Comparison of ENCODE assay signal across 15 cellular contexts in the genomic region with DNA sequence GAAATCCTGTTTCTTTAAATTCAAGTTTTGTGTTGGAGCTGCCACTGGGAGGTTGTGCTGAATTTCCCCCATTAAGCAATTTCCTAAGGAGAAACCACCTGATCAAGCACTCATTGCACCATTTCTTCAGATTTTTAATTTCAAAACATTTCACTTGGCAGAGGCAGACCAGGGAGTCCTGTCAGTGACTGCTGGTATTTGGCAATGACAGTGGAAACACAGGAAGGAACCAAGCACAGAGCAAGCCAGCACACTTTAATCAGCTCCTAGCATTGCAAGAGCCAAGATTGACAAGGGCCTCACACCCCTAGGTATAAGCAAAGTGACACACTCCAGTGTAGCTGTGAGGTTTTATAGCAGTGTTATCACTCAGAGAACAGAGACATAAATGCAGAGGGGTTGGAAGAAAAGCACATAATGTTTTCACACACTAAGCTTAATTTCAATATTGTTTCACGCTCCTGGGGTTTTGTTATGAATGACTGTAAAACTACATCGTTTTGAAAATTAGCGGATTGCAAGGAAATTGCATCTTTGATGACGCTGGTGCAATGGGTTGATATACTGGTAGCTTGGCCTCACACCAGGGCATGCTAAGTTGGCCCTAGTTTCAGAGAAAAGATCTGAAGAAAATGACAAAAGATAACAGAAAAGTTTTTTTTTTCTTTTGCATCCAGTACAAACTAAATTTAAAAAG.
DNase-seq lines count a peak whose midpoint lies in the region; ATAC-seq and TF ChIP-seq lines count a peak whose summit lies in the region.
"Had no signal": no experiment of that assay in that cellular context is flagged by ENCODE, and none has a peak within 500 bp of the region (broad histone marks: within the 10 kb centered on the region; RNA-seq: fewer than 3 reads in every experiment).

No MANE protein-coding gene starts in this region.

- peaks cover 12% of the 10 kb centered on the region for H3K4me1 ChIP-seq in lower lobe of right lung

- H3K27me3 ChIP-seq in lower lobe of right lung (ENCODE audit: low read depth): no peaks in the 10 kb centered on the region
- H3K27me3 ChIP-seq: BLaER1 treated with 17β-estradiol and CSF1 and Interleukin-3, amounts not matched to agents 10 nM and 100 nM; dorsolateral prefrontal cortex had no signal

- intact Hi-C loops in lower lobe of right lung (cut with DNase I): no loop called here

- no peaks in the 10 kb centered on the region for H3K36me3 ChIP-seq in lower lobe of right lung
- H3K36me3 ChIP-seq: BLaER1 treated with 17β-estradiol and CSF1 and Interleukin-3, amounts not matched to agents 10 nM and 100 nM had no signal

- no peaks in the 10 kb centered on the region for H3K4me1 Mint-ChIP-seq in activated naive CD8-positive, alpha-beta T cell treated with anti-CD3 and anti-CD28 coated beads for 36 hours

- DNase-seq in AG08395 (ENCODE audit: low spot score) (peak; percentile 34), M059J (ENCODE audit: low read depth) (peak; percentile 64), cardiac fibroblast (ENCODE audit: low read depth in 2 of 2) (peak; percentile 72 to 96), lower lobe of right lung (no peak), NCI-H446 treated with DMSO at 0.1 percent for 48 hours (lab: John Stamatoyannopoulos, UW) (no peak), AG08396 (ENCODE audit: low spot score) (no peak)
- no peak for DNase-seq in activated naive CD8-positive, alpha-beta T cell treated with anti-CD3 and anti-CD28 coated beads for 36 hours
- DNase-seq: activated effector memory CD4-positive, alpha-beta T cell treated with anti-CD3 and anti-CD28 coated beads, Interleukin-2, amount 50 U/mL, for 16 hours; dorsolateral prefrontal cortex; stimulated activated CD4-positive, alpha-beta T cell treated with anti-CD3 and anti-CD28 coated beads, Interleukin-1b, Interleukin-23, amount 100 ng/mL, for 48 hours had no signal

- no peak overlapping the region for H3K4me3 ChIP-seq in cardiac fibroblast (replicated peaks in 1 of 2; ENCODE audit: low read depth in 2 of 2, low read length in 2 of 2)
- no peak overlapping the region for H3K4me3 ChIP-seq in lower lobe of right lung
- H3K4me3 ChIP-seq: BLaER1 treated with 17β-estradiol and CSF1 and Interleukin-3, amounts not matched to agents 10 nM and 100 nM; dorsolateral prefrontal cortex had no signal

- TF ChIP-seq CTCF in cardiac fibroblast (IDR thresholded peaks at IDR 0.05; ENCODE audit: low read depth, low read length) (no peak), lower lobe of right lung (IDR thresholded peaks at IDR 0.05) (no peak)

- H3K9me3 ChIP-seq in lower lobe of right lung: no peaks in the 10 kb centered on the region
- H3K9me3 ChIP-seq: BLaER1 treated with 17β-estradiol and CSF1 and Interleukin-3, amounts not matched to agents 10 nM and 100 nM had no signal

- no peak overlapping the region for H3K27ac ChIP-seq in lower lobe of right lung
- H3K27ac ChIP-seq: BLaER1 treated with 17β-estradiol and CSF1 and Interleukin-3, amounts not matched to agents 10 nM and 100 nM; KMS-11 had no signal

- no peak overlapping the region for H3K4me3 Mint-ChIP-seq in activated naive CD8-positive, alpha-beta T cell treated with anti-CD3 and anti-CD28 coated beads for 36 hours
- H3K4me3 Mint-ChIP-seq: natural killer cell treated with Interleukin-12 subunit alpha and Interleukin-12 subunit beta and Interleukin-15 and Interleukin-18, amount 100 ng/mL, for 72 hours; stimulated activated naive CD8-positive, alpha-beta T cell treated with anti-CD3 and anti-CD28 coated beads, Interleukin-15, Interleukin-2, amounts not matched to agents 100 ng/mL and 50 ng/mL, for 24 hours had no signal

- H3K27ac Mint-ChIP-seq in activated naive CD8-positive, alpha-beta T cell treated with anti-CD3 and anti-CD28 coated beads for 36 hours: no peak overlapping the region
- H3K27ac Mint-ChIP-seq: natural killer cell treated with Interleukin-12 subunit alpha and Interleukin-12 subunit beta and Interleukin-15 and Interleukin-18, amount 100 ng/mL, for 72 hours; stimulated activated naive CD8-positive, alpha-beta T cell treated with anti-CD3 and anti-CD28 coated beads, Interleukin-15, Interleukin-2, amounts not matched to agents 100 ng/mL and 50 ng/mL, for 24 hours had no signal

- H3K36me3 Mint-ChIP-seq in activated naive CD8-positive, alpha-beta T cell treated with anti-CD3 and anti-CD28 coated beads for 36 hours: no peaks in the 10 kb centered on the region
- H3K36me3 Mint-ChIP-seq: natural killer cell treated with Interleukin-12 subunit alpha and Interleukin-12 subunit beta and Interleukin-15 and Interleukin-18, amount 100 ng/mL, for 72 hours had no signal

- H3K9me3 Mint-ChIP-seq in activated naive CD8-positive, alpha-beta T cell treated with anti-CD3 and anti-CD28 coated beads for 36 hours: peaks cover 2% of the 10 kb centered on the region

- H3K27me3 Mint-ChIP-seq in activated naive CD8-positive, alpha-beta T cell treated with anti-CD3 and anti-CD28 coated beads for 36 hours: no peaks in the 10 kb centered on the region
- H3K27me3 Mint-ChIP-seq: natural killer cell treated with Interleukin-12 subunit alpha and Interleukin-12 subunit beta and Interleukin-15 and Interleukin-18, amount 100 ng/mL, for 72 hours; stimulated activated naive CD8-positive, alpha-beta T cell treated with anti-CD3 and anti-CD28 coated beads, Interleukin-15, Interleukin-2, amounts not matched to agents 100 ng/mL and 50 ng/mL, for 24 hours had no signal

- ATAC-seq in lower lobe of right lung (peak; percentile 67 to 79), GM19397 (IDR thresholded peaks at IDR 0.05; ENCODE audit: unreplicated experiment) (no peak)
- ATAC-seq: natural killer cell treated with Interleukin-12 subunit alpha and Interleukin-12 subunit beta and Interleukin-15 and Interleukin-18, amount 100 ng/mL, for 72 hours had no signal

Comparison
In these comparisons a context has a peak if more than half of its experiments do, and no peak if none do; other contexts are left out.
1. DNase-seq: peak in AG08395 (single experiment), M059J (single experiment) and cardiac fibroblast (2 of 2); none in lower lobe of right lung (single experiment), NCI-H446 treated with DMSO at 0.1 percent for 48 hours (single experiment), activated naive CD8-positive, alpha-beta T cell treated with anti-CD3 and anti-CD28 coated beads for 36 hours (single experiment) and AG08396 (single experiment).